Comparison of ENCODE assay signal across 9 cellular contexts in genomic region chr20:13009682-13010406, GRCh38. TPM values are rescaled to one million over a fixed set of nuclear protein-coding genes. Genes with fewer than 3 reads are reported as not detected.
A peak's percentile ranks its signal among the peaks of the same experiment; 100 is the strongest.
DNase-seq lines count a peak whose midpoint lies in the region; ATAC-seq, FAIRE-seq and TF ChIP-seq lines count a peak whose summit lies in the region.
"Had no signal": no experiment of that assay in that cellular context is flagged by ENCODE, and none has a peak within 500 bp of the region (broad histone marks: within the 10 kb centered on the region; RNA-seq: fewer than 3 reads in every experiment).

No MANE protein-coding gene starts in this region.

- H3K4me3 Mint-ChIP-seq in CD14-positive monocyte, result peak overlapping the region in 1 of 2 donors; percentile 52

- DNase-seq in CD14-positive monocyte (ENCODE audit: low spot score) (no peak), RWPE1 (ENCODE audit: low spot score) (peak; percentile 64), NCI-H2171 treated with DMSO at 0.1 percent for 48 hours (lab: John Stamatoyannopoulos, UW) (no peak)
- DNase-seq in stimulated activated CD4-positive, alpha-beta T cell treated with anti-CD3 and anti-CD28 coated beads, Interleukin-2, amount 100 ng/mL, for 48 hours, result no peak

- H3K9me3 Mint-ChIP-seq in CD14-positive monocyte, result peaks cover 0 to 1% (median 0%) of the 10 kb centered on the region in 7 donors

- peaks cover 20% of the 10 kb centered on the region for H3K4me1 Mint-ChIP-seq in CD14-positive monocyte

- H3K27me3 ChIP-seq in muscle layer of duodenum (ENCODE audit: low read depth, low read length), result no peaks in the 10 kb centered on the region

- TF ChIP-seq CTCF in CD14-positive monocyte (IDR thresholded peaks at IDR 0.05) (no peak), RWPE1 (conservative IDR thresholded peaks at IDR 0.05; ENCODE audit: low read depth) (no peak)

- CTCF ChIA-PET in RWPE1 (lab: Yijun Ruan, JAX), result interaction anchor here (0.7 kb wide), 1 partner anchor 626 kb away, joined by 4 read pairs; no protein-coding TSS in a partner anchor

- H3K4me1 ChIP-seq in muscle layer of duodenum (ENCODE audit: control insufficient read depth in 1 of 2, insufficient read depth in 2 of 2, low read length in 2 of 2), result peaks cover 0 to 10% of the 10 kb centered on the region in 2 donors

- intact Hi-C loops in CD14-positive monocyte (cut with micrococcal nuclease), result no loop called here

- H3K4me3 ChIP-seq in muscle layer of duodenum (ENCODE audit: low read depth in 1 of 2, low read length in 2 of 2), result peak overlapping the region; percentile 59 to 77
- H3K4me3 ChIP-seq: SK-N-MC had no signal

- no peaks in the 10 kb centered on the region for H3K36me3 ChIP-seq in muscle layer of duodenum (ENCODE audit: control insufficient read depth in 1 of 2, insufficient read depth in 2 of 2, low read length in 2 of 2)

- no peaks in the 10 kb centered on the region for H3K36me3 Mint-ChIP-seq in CD14-positive monocyte

- peaks cover 0 to 3% (median 3%) of the 10 kb centered on the region in 3 donors for H3K27me3 Mint-ChIP-seq in CD14-positive monocyte (ENCODE audit: low read depth in 3 of 3)

- H3K27ac ChIP-seq in RWPE1 (peak overlapping the region; percentile 63), muscle layer of duodenum (ENCODE audit: low read length) (peak overlapping the region; percentile 75)
- H3K27ac ChIP-seq: SK-N-MC had no signal

- peak; percentile 90 for ATAC-seq in GM19025 (IDR thresholded peaks at IDR 0.05; ENCODE audit: low read depth, unreplicated experiment)
- ATAC-seq in HG03103 (IDR thresholded peaks at IDR 0.05; ENCODE audit: low read depth, unreplicated experiment), result peak; percentile 93

- H3K27ac Mint-ChIP-seq in CD14-positive monocyte, result peak overlapping the region; percentile 32 to 89 (median 81)

- POLR2A ChIA-PET in RWPE1 (lab: Yijun Ruan, JAX; ENCODE audit: low non-redundant PET), result interaction anchor here (0.7 kb wide), 1 partner anchor 17 kb away, joined by 5 read pairs; no protein-coding TSS in a partner anchor

- no peaks in the 10 kb centered on the region for H3K9me3 ChIP-seq in muscle layer of duodenum (ENCODE audit: control insufficient read depth in 1 of 2, low read length in 2 of 2)

- peak; percentile 75 for FAIRE-seq in endometrium (lab: Jason Lieb, UNC)

RNA-seq across cellular contexts. Expression of gene SPTLC3, which starts 1.1 kb away (rescaled TPM):
- not detected for polyA plus RNA-seq in CD14-positive monocyte
